Comparison of ENCODE assay signal across 16 cellular contexts in genomic region chr4:185700048-185700447, GRCh38.
DNase-seq lines count a peak whose midpoint lies in the region; FAIRE-seq and TF ChIP-seq lines count a peak whose summit lies in the region.
"Had no signal": no experiment of that assay in that cellular context is flagged by ENCODE, and none has a peak within 500 bp of the region (broad histone marks: within the 10 kb centered on the region; RNA-seq: fewer than 3 reads in every experiment).

No MANE protein-coding gene starts in this region.

- H3K4me3 Mint-ChIP-seq in CD14-positive monocyte: no peak overlapping the region
- H3K4me3 Mint-ChIP-seq: effector memory CD8-positive, alpha-beta T cell had no signal

- 53 to 59% methylated on average over 3 of the region's 3 CpGs for WGBS in thyroid gland, 2 donors

- H3K4me3 ChIP-seq in MG63: no peak overlapping the region
- H3K4me3 ChIP-seq in ascending aorta: no peak overlapping the region
- no peak overlapping the region for H3K4me3 ChIP-seq in right atrium auricular region
- no peak overlapping the region for H3K4me3 ChIP-seq in thyroid gland (replicated peaks in 1 of 3)
- H3K4me3 ChIP-seq: spleen had no signal

- no peaks in the 10 kb centered on the region for H3K36me3 ChIP-seq in MG63
- H3K36me3 ChIP-seq in ascending aorta: no peaks in the 10 kb centered on the region
- no peaks in the 10 kb centered on the region for H3K36me3 ChIP-seq in right atrium auricular region
- no peaks in the 10 kb centered on the region for H3K36me3 ChIP-seq in thyroid gland
- H3K36me3 ChIP-seq: spleen had no signal

- DNase-seq in MG63: peak; percentile 27
- peak; percentile 19 to 75 for DNase-seq in ascending aorta (ENCODE audit: low spot score in 2 of 2)
- DNase-seq in right atrium auricular region (ENCODE audit: low spot score): no peak
- DNase-seq in thyroid gland: peak; percentile 44 to 59
- DNase-seq in amygdala (lab: John Stamatoyannopoulos, UW): no peak
- DNase-seq in GM19239 (ENCODE audit: insufficient read length, low spot score): no peak
- DNase-seq in CD14-positive monocyte (ENCODE audit: low spot score): no peak
- DNase-seq: activated effector memory CD4-positive, alpha-beta T cell treated with Interleukin-2 at 50 U/mL for 16 hours; effector memory CD8-positive, alpha-beta T cell; mesendoderm; NCI-H1048; nucleus accumbens; spleen; stimulated activated naive CD4-positive, alpha-beta T cell treated with Interleukin-2 at 50 U/mL for 16 hours had no signal

- peaks cover 3 to 18% (median 6%) of the 10 kb centered on the region in 3 donors for H3K27me3 Mint-ChIP-seq in CD14-positive monocyte (ENCODE audit: low read depth in 3 of 3)

- no peaks in the 10 kb centered on the region for H3K36me3 Mint-ChIP-seq in CD14-positive monocyte
- H3K36me3 Mint-ChIP-seq: IgD-negative memory B cell had no signal

- no peak overlapping the region for H3K27ac Mint-ChIP-seq in CD14-positive monocyte
- H3K27ac Mint-ChIP-seq: effector memory CD8-positive, alpha-beta T cell; IgD-negative memory B cell had no signal

- H3K9me3 Mint-ChIP-seq in CD14-positive monocyte: peaks cover 0 to 11% (median 4%) of the 10 kb centered on the region in 7 donors
- H3K9me3 Mint-ChIP-seq: effector memory CD8-positive, alpha-beta T cell had no signal

- intact Hi-C loops in ascending aorta (cut with DNase I): loop anchor here (5.0 kb wide), 1 partner anchor 37 kb away; no protein-coding TSS in a partner anchor
- intact Hi-C loops in thyroid gland (cut with DNase I): no loop called here
- intact Hi-C loops in CD14-positive monocyte (cut with micrococcal nuclease): no loop called here

- TF ChIP-seq CTCF in ascending aorta (IDR thresholded peaks at IDR 0.05) (no peak), right atrium auricular region (IDR thresholded peaks at IDR 0.05) (no peak), thyroid gland (IDR thresholded peaks at IDR 0.05) (no peak), CD14-positive monocyte (IDR thresholded peaks at IDR 0.05) (no peak)

- no peak for FAIRE-seq in GM19239 (lab: Jason Lieb, UNC)
- FAIRE-seq: GM12891 had no signal

- no peaks in the 10 kb centered on the region for H3K9me3 ChIP-seq in MG63
- H3K9me3 ChIP-seq in ascending aorta: no peaks in the 10 kb centered on the region
- no peaks in the 10 kb centered on the region for H3K9me3 ChIP-seq in right atrium auricular region
- no peaks in the 10 kb centered on the region for H3K9me3 ChIP-seq in thyroid gland

- H3K27ac ChIP-seq in ascending aorta (peak overlapping the region; percentile 87 to 89), right atrium auricular region (peak overlapping the region; percentile 57 to 63), thyroid gland (peak overlapping the region in 2 of 3 donors; percentile 2 to 40)

- TF ChIP-seq POLR2A in thyroid gland (IDR thresholded peaks at IDR 0.05): no peak

- H3K27me3 ChIP-seq in MG63 (no peaks in the 10 kb centered on the region), ascending aorta (no peaks in the 10 kb centered on the region), right atrium auricular region (no peaks in the 10 kb centered on the region), thyroid gland (no peaks in the 10 kb centered on the region)
- H3K27me3 ChIP-seq: spleen had no signal

- peaks cover 0 to 10% of the 10 kb centered on the region in 2 donors for H3K4me1 ChIP-seq in ascending aorta
- peaks cover 0 to 38% of the 10 kb centered on the region in 2 donors for H3K4me1 ChIP-seq in right atrium auricular region
- H3K4me1 ChIP-seq in thyroid gland: peaks cover 13 to 15% of the 10 kb centered on the region in 2 donors
- H3K4me1 ChIP-seq: spleen had no signal

- no peaks in the 10 kb centered on the region for H3K4me1 Mint-ChIP-seq in CD14-positive monocyte
- H3K4me1 Mint-ChIP-seq: IgD-negative memory B cell had no signal

Comparison
In these comparisons a context has a peak if more than half of its experiments do, and no peak if none do; other contexts are left out.
1. DNase-seq: peak in MG63 (single experiment), ascending aorta (2 of 2) and thyroid gland (2 of 2); none in right atrium auricular region (single experiment), amygdala (0 of 56), GM19239 (single experiment) and CD14-positive monocyte (single experiment).
2. H3K27ac ChIP-seq: peak in every context shown above with its lines; median percentile 88 in ascending aorta; 60 in right atrium auricular region; 21 in thyroid gland.